18 cellular contexts compared by ENCODE assay signal in the genomic region with DNA sequence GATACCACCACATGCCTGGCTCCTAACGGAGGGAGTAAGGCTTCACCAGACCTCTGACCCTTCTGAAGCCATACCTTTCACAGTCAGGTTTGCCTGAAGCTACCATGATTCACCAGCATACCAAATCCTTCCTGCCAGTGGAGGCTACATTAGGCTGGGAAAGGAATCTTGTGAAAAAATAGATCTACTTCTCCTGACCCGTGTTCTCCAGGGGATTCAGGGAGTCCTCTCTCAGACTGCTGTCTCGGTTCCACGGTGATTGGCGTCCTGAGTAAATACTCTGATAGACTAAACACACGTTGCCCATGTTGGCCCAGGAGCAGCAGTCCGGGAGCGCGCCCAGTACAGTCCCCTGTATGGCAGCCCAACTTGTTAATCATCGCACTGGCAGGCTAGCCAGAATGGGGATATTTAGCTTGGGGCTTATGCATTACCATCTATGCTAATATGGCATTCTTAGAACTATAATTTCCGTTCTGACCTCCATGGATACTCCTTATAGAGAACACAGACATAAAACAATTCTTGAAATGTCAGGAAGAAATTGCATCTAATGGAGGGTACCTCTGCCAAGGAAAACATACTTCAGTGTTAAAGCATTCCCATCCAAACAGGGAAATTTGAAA.
DNase-seq lines count a peak whose midpoint lies in the region; ATAC-seq and TF ChIP-seq lines count a peak whose summit lies in the region.
"Had no signal": no experiment of that assay in that cellular context is flagged by ENCODE, and none has a peak within 500 bp of the region (broad histone marks: within the 10 kb centered on the region; RNA-seq: fewer than 3 reads in every experiment).

No MANE protein-coding gene starts in this region.

- H3K27me3 Mint-ChIP-seq in GM23338 (ENCODE audit: insufficient read depth, low read depth, poor library complexity): peaks cover 8% of the 10 kb centered on the region

- peaks cover 15% of the 10 kb centered on the region; the same call in 2 of the 3 replicates for H3K36me3 Mint-ChIP-seq in GM23338 (ENCODE audit: low read depth)
- H3K36me3 Mint-ChIP-seq: activated CD4-positive, alpha-beta memory T cell treated with anti-CD3 and anti-CD28 coated beads for 36 hours; IgD-negative memory B cell had no signal

- no peaks in the 10 kb centered on the region for H3K36me3 ChIP-seq in sigmoid colon
- no peaks in the 10 kb centered on the region for H3K36me3 ChIP-seq in GM23338 (ENCODE audit: insufficient read depth)
- H3K36me3 ChIP-seq: adrenal gland, spleen had no signal

- H3K4me3 ChIP-seq in coronary artery (peak overlapping the region; percentile 3), sigmoid colon (no peak overlapping the region), GM23338 (no peak overlapping the region)
- H3K4me3 ChIP-seq: adrenal gland, spleen had no signal

- 77 to 88% methylated on average over 11 of the region's 11 CpGs for WGBS in sigmoid colon, 2 donors

- no peaks in the 10 kb centered on the region; the same call in 2 of the 3 replicates for H3K9me3 Mint-ChIP-seq in GM23338
- H3K9me3 Mint-ChIP-seq: activated CD4-positive, alpha-beta memory T cell treated with anti-CD3 and anti-CD28 coated beads for 36 hours; IgD-negative memory B cell had no signal

- no peak overlapping the region for H2AFZ ChIP-seq in GM23338

- H3F3A ChIP-seq in GM23338 (replicated peaks; ENCODE audit: low read depth): no peaks in the 10 kb centered on the region

- ATAC-seq in left ventricle myocardium superior (peak; percentile 81), HG02884 (IDR thresholded peaks at IDR 0.05; ENCODE audit: unreplicated experiment) (no peak), GM23338 (no peak), HG02870 (IDR thresholded peaks at IDR 0.05; ENCODE audit: unreplicated experiment) (no peak)

- no peak for TF ChIP-seq POLR2A in sigmoid colon (IDR thresholded peaks at IDR 0.05)

- intact Hi-C loops in left ventricle myocardium superior (cut with micrococcal nuclease): no loop called here
- intact Hi-C loops in sigmoid colon (cut with DNase I): no loop called here

- H3K9me2 ChIP-seq in GM23338 (ENCODE audit: insufficient read depth): no peaks in the 10 kb centered on the region

- no peaks in the 10 kb centered on the region for H3K27me3 ChIP-seq in sigmoid colon
- no peaks in the 10 kb centered on the region for H3K27me3 ChIP-seq in GM23338 (ENCODE audit: insufficient read depth)
- H3K27me3 ChIP-seq: adrenal gland, spleen had no signal

- H3K27ac Mint-ChIP-seq in GM23338: no peak overlapping the region
- H3K27ac Mint-ChIP-seq: activated CD4-positive, alpha-beta memory T cell treated with anti-CD3 and anti-CD28 coated beads for 36 hours; B cell; IgD-negative memory B cell had no signal

- DNase-seq in NCI-H446 (lab: John Stamatoyannopoulos, UW) (peak; percentile 37 to 72), coronary artery (ENCODE audit: low spot score) (peak; percentile 92), left ventricle myocardium superior (peak; percentile 54), sigmoid colon (peak; percentile 75), NCI-H146 (lab: John Stamatoyannopoulos, UW) (no peak), GM23338 (ENCODE audit: low spot score) (no peak)
- DNase-seq: activated CD4-positive, alpha-beta memory T cell treated with anti-CD3 and anti-CD28 coated beads for 36 hours; adrenal gland; DMS53; NCI-H1092; NCI-H2227 treated with DMSO at 0.1 percent for 48 hours; occipital lobe; spleen; stimulated activated naive CD4-positive, alpha-beta T cell treated with Interleukin-2 at 50 U/mL for 16 hours had no signal

- H3K27ac ChIP-seq in coronary artery: peak overlapping the region; percentile 73 to 82
- H3K27ac ChIP-seq in sigmoid colon: peak overlapping the region in 1 of 4 donors; percentile 62
- H3K27ac ChIP-seq in GM23338 (ENCODE audit: low read depth): no peak overlapping the region
- H3K27ac ChIP-seq: adrenal gland, spleen had no signal

- H3K4me2 ChIP-seq in GM23338: no peak overlapping the region

- no peak for TF ChIP-seq EP300 in sigmoid colon (IDR thresholded peaks at IDR 0.05)

- no peaks in the 10 kb centered on the region for H3K9me3 ChIP-seq in sigmoid colon
- H3K9me3 ChIP-seq: adrenal gland, spleen had no signal

- H4K20me1 ChIP-seq in GM23338 (replicated peaks; ENCODE audit: insufficient read depth): peaks cover 62% of the 10 kb centered on the region

- TF ChIP-seq CTCF in coronary artery (IDR thresholded peaks at IDR 0.05) (no peak), sigmoid colon (IDR thresholded peaks at IDR 0.05) (no peak), GM23338 (conservative IDR thresholded peaks at IDR 0.05; ENCODE audit: low read depth in 2 of 2) (no peak)

- H3K79me2 ChIP-seq in GM23338 (replicated peaks; ENCODE audit: insufficient read depth): peaks cover 96% of the 10 kb centered on the region

- peaks cover 0 to 36% (median 21%) of the 10 kb centered on the region in 4 donors for H3K4me1 ChIP-seq in sigmoid colon
- H3K4me1 ChIP-seq in GM23338 (ENCODE audit: insufficient read depth): peaks cover 39% of the 10 kb centered on the region
- H3K4me1 ChIP-seq: adrenal gland, spleen had no signal

- peaks cover 54% of the 10 kb centered on the region for H3K4me1 Mint-ChIP-seq in GM23338
- H3K4me1 Mint-ChIP-seq: B cell, IgD-negative memory B cell had no signal

- H3K4me3 Mint-ChIP-seq in GM23338: no peak overlapping the region
- H3K4me3 Mint-ChIP-seq: activated CD4-positive, alpha-beta memory T cell treated with anti-CD3 and anti-CD28 coated beads for 36 hours; B cell; IgD-negative memory B cell had no signal

TF ChIP-seq in GM23338, 12 proteins besides CTCF, POLR2A, EP300 and RAD21:
- TF ChIP-seq EZH2 (IDR thresholded peaks at IDR 0.05; ENCODE audit: low read depth, unreplicated experiment): no peak
- TF ChIP-seq ZNF114 (CRISPR knock-in tag; IDR thresholded peaks at IDR 0.05): no peak
- TF ChIP-seq, protein P1, sequence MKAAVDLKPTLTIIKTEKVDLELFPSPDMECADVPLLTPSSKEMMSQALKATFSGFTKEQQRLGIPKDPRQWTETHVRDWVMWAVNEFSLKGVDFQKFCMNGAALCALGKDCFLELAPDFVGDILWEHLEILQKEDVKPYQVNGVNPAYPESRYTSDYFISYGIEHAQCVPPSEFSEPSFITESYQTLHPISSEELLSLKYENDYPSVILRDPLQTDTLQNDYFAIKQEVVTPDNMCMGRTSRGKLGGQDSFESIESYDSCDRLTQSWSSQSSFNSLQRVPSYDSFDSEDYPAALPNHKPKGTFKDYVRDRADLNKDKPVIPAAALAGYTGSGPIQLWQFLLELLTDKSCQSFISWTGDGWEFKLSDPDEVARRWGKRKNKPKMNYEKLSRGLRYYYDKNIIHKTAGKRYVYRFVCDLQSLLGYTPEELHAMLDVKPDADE (IDR thresholded peaks at IDR 0.05): no peak
- no peak for TF ChIP-seq ZNF331 (CRISPR knock-in tag; IDR thresholded peaks at IDR 0.05; ENCODE audit: low read depth)
- TF ChIP-seq, protein P2, sequence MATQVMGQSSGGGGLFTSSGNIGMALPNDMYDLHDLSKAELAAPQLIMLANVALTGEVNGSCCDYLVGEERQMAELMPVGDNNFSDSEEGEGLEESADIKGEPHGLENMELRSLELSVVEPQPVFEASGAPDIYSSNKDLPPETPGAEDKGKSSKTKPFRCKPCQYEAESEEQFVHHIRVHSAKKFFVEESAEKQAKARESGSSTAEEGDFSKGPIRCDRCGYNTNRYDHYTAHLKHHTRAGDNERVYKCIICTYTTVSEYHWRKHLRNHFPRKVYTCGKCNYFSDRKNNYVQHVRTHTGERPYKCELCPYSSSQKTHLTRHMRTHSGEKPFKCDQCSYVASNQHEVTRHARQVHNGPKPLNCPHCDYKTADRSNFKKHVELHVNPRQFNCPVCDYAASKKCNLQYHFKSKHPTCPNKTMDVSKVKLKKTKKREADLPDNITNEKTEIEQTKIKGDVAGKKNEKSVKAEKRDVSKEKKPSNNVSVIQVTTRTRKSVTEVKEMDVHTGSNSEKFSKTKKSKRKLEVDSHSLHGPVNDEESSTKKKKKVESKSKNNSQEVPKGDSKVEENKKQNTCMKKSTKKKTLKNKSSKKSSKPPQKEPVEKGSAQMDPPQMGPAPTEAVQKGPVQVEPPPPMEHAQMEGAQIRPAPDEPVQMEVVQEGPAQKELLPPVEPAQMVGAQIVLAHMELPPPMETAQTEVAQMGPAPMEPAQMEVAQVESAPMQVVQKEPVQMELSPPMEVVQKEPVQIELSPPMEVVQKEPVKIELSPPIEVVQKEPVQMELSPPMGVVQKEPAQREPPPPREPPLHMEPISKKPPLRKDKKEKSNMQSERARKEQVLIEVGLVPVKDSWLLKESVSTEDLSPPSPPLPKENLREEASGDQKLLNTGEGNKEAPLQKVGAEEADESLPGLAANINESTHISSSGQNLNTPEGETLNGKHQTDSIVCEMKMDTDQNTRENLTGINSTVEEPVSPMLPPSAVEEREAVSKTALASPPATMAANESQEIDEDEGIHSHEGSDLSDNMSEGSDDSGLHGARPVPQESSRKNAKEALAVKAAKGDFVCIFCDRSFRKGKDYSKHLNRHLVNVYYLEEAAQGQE (IDR thresholded peaks at IDR 0.05; ENCODE audit: unreplicated experiment): no peak
- no peak for TF ChIP-seq NANOG (IDR thresholded peaks at IDR 0.05; ENCODE audit: borderline replicate concordance)

Comparison
In these comparisons a context has a peak if more than half of its experiments do, and no peak if none do; other contexts are left out.
1. DNase-seq: peak in NCI-H446 (2 of 2), coronary artery (single experiment), left ventricle myocardium superior (single experiment) and sigmoid colon (single experiment); none in NCI-H146 (single experiment) and GM23338 (single experiment).